ENCODE assay signal across 20 cellular contexts in genomic region chr11:128929468-128929867, GRCh38. TPM values are rescaled to one million over a fixed set of nuclear protein-coding genes. Genes with fewer than 3 reads are reported as not detected.
DNase-seq lines count a peak whose midpoint lies in the region; ATAC-seq and FAIRE-seq lines count a peak whose summit lies in the region.
"Had no signal": no experiment of that assay in that cellular context is flagged by ENCODE, and none has a peak within 500 bp of the region (broad histone marks: within the 10 kb centered on the region; RNA-seq: fewer than 3 reads in every experiment).

No MANE protein-coding gene starts in this region.

- peak; percentile 16 for DNase-seq in stimulated activated CD4-positive, alpha-beta T cell treated with anti-CD3 and anti-CD28 coated beads, Interleukin-15, amount 100 ng/mL, for 24 hours
- DNase-seq in stimulated activated CD4-positive, alpha-beta T cell treated with anti-CD3 and anti-CD28 coated beads, Interleukin-4, amount 100 ng/mL, for 1 hour, result no peak
- DNase-seq in urothelium cell line (ENCODE audit: low spot score) (no peak), HUDEP-2 (lab: John Stamatoyannopoulos, UW; ENCODE audit: unreplicated experiment in 76 of 76) (no peak), right cardiac atrium (no peak)
- DNase-seq: CD8-positive, alpha-beta memory T cell; DND-41; naive thymus-derived CD4-positive, alpha-beta T cell; NCI-H2029 treated with DMSO at 0.1 percent for 48 hours had no signal

- WGBS in mesodermal cell (ENCODE audit: insufficient coverage in 2 of 2), 2 experiments, result 26 to 44% methylated on average over 2 to 5 of the region's 5 CpGs
- WGBS in right cardiac atrium, result 79% methylated on average over 5 of the region's 5 CpGs

- no peaks in the 10 kb centered on the region for H3K27me3 ChIP-seq in right cardiac atrium (ENCODE audit: control insufficient read depth, insufficient read depth)

- H3K4me1 ChIP-seq in mesodermal cell (ENCODE audit: control insufficient read depth, insufficient read depth, low read length, poor library complexity, severe bottlenecking) (peaks cover 11% of the 10 kb centered on the region), right cardiac atrium (ENCODE audit: control insufficient read depth, insufficient read depth, low read length) (no peaks in the 10 kb centered on the region)
- H3K4me1 ChIP-seq: esophagus muscularis mucosa had no signal

- H3K4me3 ChIP-seq in mesodermal cell (ENCODE audit: extremely low read depth, insufficient read depth, low read length, poor library complexity, severe bottlenecking) (no peak overlapping the region), right cardiac atrium (ENCODE audit: low read length) (no peak overlapping the region)
- H3K4me3 ChIP-seq: esophagus muscularis mucosa, GM23248, lung had no signal

- intact Hi-C loops in right cardiac atrium (cut with DNase I), result no loop called here

- H3K36me3 ChIP-seq in mesodermal cell (ENCODE audit: control insufficient read depth, insufficient read depth, low read length), result no peaks in the 10 kb centered on the region
- H3K36me3 ChIP-seq: esophagus muscularis mucosa had no signal

- H3K9me3 ChIP-seq in mesodermal cell (ENCODE audit: control insufficient read depth, low read length) (no peaks in the 10 kb centered on the region), right cardiac atrium (ENCODE audit: control insufficient read depth, low read length) (no peaks in the 10 kb centered on the region)
- H3K9me3 ChIP-seq: esophagus muscularis mucosa had no signal

- no peaks in the 10 kb centered on the region for H3K9me3 Mint-ChIP-seq in activated T-helper 17 cell treated with anti-CD3 and anti-CD28 coated beads, Interleukin-2, amount 50 U/mL, for 72 hours

- H3K27me3 Mint-ChIP-seq in activated T-helper 17 cell treated with anti-CD3 and anti-CD28 coated beads, Interleukin-2, amount 50 U/mL, for 72 hours, result no peaks in the 10 kb centered on the region

- H3K27ac Mint-ChIP-seq in activated T-helper 17 cell treated with anti-CD3 and anti-CD28 coated beads, Interleukin-2, amount 50 U/mL, for 72 hours, result no peak overlapping the region
- H3K27ac Mint-ChIP-seq: activated naive CD8-positive, alpha-beta T cell; naive thymus-derived CD4-positive, alpha-beta T cell had no signal

- H3K27ac ChIP-seq in mesodermal cell (ENCODE audit: low read depth, low read length, severe bottlenecking), result peak overlapping the region; percentile 29
- H3K27ac ChIP-seq in right cardiac atrium (ENCODE audit: low read length), result no peak overlapping the region
- H3K27ac ChIP-seq: esophagus muscularis mucosa, GM23248, HL-60 had no signal

- no peak overlapping the region for H3K4me3 Mint-ChIP-seq in activated T-helper 17 cell treated with anti-CD3 and anti-CD28 coated beads, Interleukin-2, amount 50 U/mL, for 72 hours
- H3K4me3 Mint-ChIP-seq: activated naive CD8-positive, alpha-beta T cell had no signal

- peak; percentile 60 for ATAC-seq in activated T-helper 17 cell treated with anti-CD3 and anti-CD28 coated beads, Interleukin-2, amount 50 U/mL, for 72 hours (replicated peaks)
- ATAC-seq in GM19463 (IDR thresholded peaks at IDR 0.05; ENCODE audit: unreplicated experiment) (no peak), right cardiac atrium (no peak)
- ATAC-seq: naive thymus-derived CD4-positive, alpha-beta T cell had no signal

- H3K36me3 Mint-ChIP-seq in activated T-helper 17 cell treated with anti-CD3 and anti-CD28 coated beads, Interleukin-2, amount 50 U/mL, for 72 hours (ENCODE audit: low read depth), result no peaks in the 10 kb centered on the region
- H3K36me3 Mint-ChIP-seq: activated naive CD8-positive, alpha-beta T cell; CD8-positive, alpha-beta memory T cell; naive thymus-derived CD4-positive, alpha-beta T cell had no signal

- no peaks in the 10 kb centered on the region for H3K4me1 Mint-ChIP-seq in activated T-helper 17 cell treated with anti-CD3 and anti-CD28 coated beads, Interleukin-2, amount 50 U/mL, for 72 hours

- FAIRE-seq in urothelium cell line (lab: Jason Lieb, UNC), result no peak

RNA-seq across cellular contexts. Expression of gene TP53AIP1, which starts 13.2 kb away (rescaled TPM):
- total RNA-seq in activated T-helper 17 cell treated with anti-CD3 and anti-CD28 coated beads, Interleukin-2, amount 50 U/mL, for 72 hours, result not detected
- polyA plus RNA-seq in mesodermal cell (2013, experiment 1 of 2), result not detected
- not detected for polyA plus RNA-seq in mesodermal cell (2013, experiment 2 of 2)
- total RNA-seq in right cardiac atrium, result not detected
- 0.05 TPM for polyA plus RNA-seq in right cardiac atrium
- total RNA-seq: CD8-positive, alpha-beta memory T cell; dermis microvascular lymphatic vessel endothelial cell; glomerular endothelial cell; GM23248; naive thymus-derived CD4-positive, alpha-beta T cell; subcutaneous adipose tissue had no signal
- polyA plus RNA-seq: CD8-positive, alpha-beta memory T cell; GM23248; naive thymus-derived CD4-positive, alpha-beta T cell had no signal

RNA-seq across cellular contexts. Expression of gene KCNJ5, which starts 38.3 kb away (rescaled TPM):
- total RNA-seq in activated T-helper 17 cell treated with anti-CD3 and anti-CD28 coated beads, Interleukin-2, amount 50 U/mL, for 72 hours, result not detected
- 0.74 TPM for polyA plus RNA-seq in mesodermal cell (2013, experiment 1 of 2)
- 0.66 TPM for polyA plus RNA-seq in mesodermal cell (2013, experiment 2 of 2)
- total RNA-seq in right cardiac atrium, result 10 to 100 TPM in 3 of 4 donors, 1 to 10 TPM in 1; 9.3 to 30.0 (median 24.0) TPM
- polyA plus RNA-seq in right cardiac atrium, result 15.8 TPM
- total RNA-seq: dermis microvascular lymphatic vessel endothelial cell had no signal
- polyA plus RNA-seq: CD8-positive, alpha-beta memory T cell; GM23248; naive thymus-derived CD4-positive, alpha-beta T cell had no signal

Comparison
In these comparisons a context has a peak if more than half of its experiments do, and no peak if none do; other contexts are left out.
1. RNA of gene KCNJ5, which starts 38.3 kb away (total RNA-seq): 9.3 to 30.0 TPM in right cardiac atrium; not detected in activated T-helper 17 cell treated with anti-CD3 and anti-CD28 coated beads, Interleukin-2, amount 50 U/mL, for 72 hours; every median in the first group is over 10 times any median in the second.